ENCODE assay signal across 17 cellular contexts in genomic region chr21:31203371-31204054, GRCh38.
A peak's percentile ranks its signal among the peaks of the same experiment; 100 is the strongest.
DNase-seq lines count a peak whose midpoint lies in the region; ATAC-seq and TF ChIP-seq lines count a peak whose summit lies in the region.
"Had no signal": no experiment of that assay in that cellular context is flagged by ENCODE, and none has a peak within 500 bp of the region (broad histone marks: within the 10 kb centered on the region; RNA-seq: fewer than 3 reads in every experiment).

No MANE protein-coding gene starts in this region.

- in situ Hi-C loops in GM23248 (cut with MboI): no loop called here

- peak; percentile 70 for DNase-seq in GM23248
- DNase-seq in RPMI7951 (ENCODE audit: low read depth): peak; percentile 37
- DNase-seq in epithelial cell of esophagus (ENCODE audit: low read depth): peak; percentile 23
- DNase-seq in trophoblast cell: no peak
- DNase-seq in HuH-7 (ENCODE audit: low spot score): no peak
- no peak for DNase-seq in NCI-H82 treated with DMSO at 0.1 percent for 48 hours (lab: John Stamatoyannopoulos, UW; ENCODE audit: unreplicated experiment)
- no peak for DNase-seq in NCI-H82 (lab: John Stamatoyannopoulos, UW)
- DNase-seq: amniotic stem cell; BE2C; DMS 273 treated with DMSO at 0.1 percent for 48 hours; head of caudate nucleus; NCI-H187; psoas muscle; SIG-M5; stimulated activated naive CD4-positive, alpha-beta T cell; transverse colon had no signal

- no peak overlapping the region for H4K8ac ChIP-seq in trophoblast cell (ENCODE audit: low read depth, low read length)

- H2BK120ac ChIP-seq in trophoblast cell (ENCODE audit: insufficient read depth, low read length, poor library complexity): no peak overlapping the region

- no peaks in the 10 kb centered on the region for H3K79me2 ChIP-seq in GM23248 (ENCODE audit: insufficient read depth)
- H3K79me2 ChIP-seq in trophoblast cell (ENCODE audit: control insufficient read depth, insufficient read depth, low read length, poor library complexity): no peaks in the 10 kb centered on the region

- peaks cover 2% of the 10 kb centered on the region for H3K79me1 ChIP-seq in trophoblast cell (ENCODE audit: low read length)

- H3K18ac ChIP-seq in trophoblast cell (ENCODE audit: low read length): no peak overlapping the region

- peak overlapping the region; percentile 43 for H3K4me2 ChIP-seq in GM23248 (ENCODE audit: unreplicated experiment)
- H3K4me2 ChIP-seq in trophoblast cell (ENCODE audit: low read length): no peak overlapping the region

- H3K4me3 ChIP-seq in GM23248 (no peak overlapping the region), epithelial cell of esophagus (ENCODE audit: low read length) (no peak overlapping the region), trophoblast cell (ENCODE audit: low read depth, low read length) (no peak overlapping the region)
- H3K4me3 ChIP-seq: psoas muscle, transverse colon had no signal

- H3K9me3 ChIP-seq in GM23248 (ENCODE audit: low read depth) (no peaks in the 10 kb centered on the region), trophoblast cell (ENCODE audit: insufficient read depth, low read depth, low read length) (no peaks in the 10 kb centered on the region)
- H3K9me3 ChIP-seq: BE2C, psoas muscle, transverse colon had no signal

- H4K91ac ChIP-seq in trophoblast cell (ENCODE audit: low read depth, low read length): no peak overlapping the region

- H3K27me3 ChIP-seq in GM23248 (replicated peaks; ENCODE audit: insufficient read depth) (no peaks in the 10 kb centered on the region), trophoblast cell (ENCODE audit: insufficient read depth, low read length) (no peaks in the 10 kb centered on the region)
- H3K27me3 ChIP-seq: BE2C, transverse colon had no signal

- no peak for TF ChIP-seq CTCF in epithelial cell of esophagus (IDR thresholded peaks at IDR 0.05; ENCODE audit: insufficient read depth, low read depth, low read length, missing control alignments)

- H3K4ac ChIP-seq in trophoblast cell (ENCODE audit: low read depth, low read length): no peak overlapping the region

- no peaks in the 10 kb centered on the region for H4K20me1 ChIP-seq in GM23248 (ENCODE audit: insufficient read depth)

- H3K14ac ChIP-seq in trophoblast cell (ENCODE audit: low read length): no peak overlapping the region

- H3K23ac ChIP-seq in trophoblast cell (ENCODE audit: low read length): no peak overlapping the region

- WGBS in GM23248 (ENCODE audit: low coverage in 1 of 2, low lambda C conversion rate in 2 of 2, missing lambda C conversion rate in 2 of 2), 2 experiments: 69 to 73% methylated on average over 7 of the region's 7 CpGs
- WGBS in trophoblast cell (ENCODE audit: extremely low coverage, insufficient coverage, insufficient read length): no CpG with 5 or more reads among the region's 7 CpGs

- no peak overlapping the region for H2AK5ac ChIP-seq in trophoblast cell (ENCODE audit: low read length)

- peaks cover 33% of the 10 kb centered on the region for H3F3A ChIP-seq in GM23248 (ENCODE audit: insufficient read depth)

- H3K9ac ChIP-seq in GM23248 (no peak overlapping the region), trophoblast cell (ENCODE audit: low read length) (no peak overlapping the region)

- H3K4me1 ChIP-seq in GM23248 (ENCODE audit: insufficient read depth) (peaks cover 37% of the 10 kb centered on the region), trophoblast cell (ENCODE audit: control insufficient read depth in 1 of 2, insufficient read depth in 2 of 2, low read length in 2 of 2) (peaks cover 4 to 6% of the 10 kb centered on the region in 2 experiments)
- H3K4me1 ChIP-seq: psoas muscle, transverse colon had no signal

- H3K36me3 ChIP-seq in GM23248 (ENCODE audit: low read depth) (no peaks in the 10 kb centered on the region), trophoblast cell (ENCODE audit: control insufficient read depth in 1 of 2, insufficient read depth in 2 of 2, low read length in 2 of 2) (no peaks in the 10 kb centered on the region)
- H3K36me3 ChIP-seq: BE2C, transverse colon had no signal

- H2AFZ ChIP-seq in GM23248 (no peak overlapping the region), trophoblast cell (ENCODE audit: insufficient read depth, low read length, poor library complexity) (no peak overlapping the region)

- H3K27ac ChIP-seq in GM23248: peak overlapping the region; percentile 29
- H3K27ac ChIP-seq in trophoblast cell (ENCODE audit: low read depth, low read length): peak overlapping the region; percentile 75
- H3K27ac ChIP-seq: psoas muscle, transverse colon had no signal

- ATAC-seq in GM18517 (IDR thresholded peaks at IDR 0.05; ENCODE audit: unreplicated experiment): no peak
- ATAC-seq: psoas muscle had no signal

- H3K9me2 ChIP-seq in GM23248 (ENCODE audit: insufficient read depth): no peaks in the 10 kb centered on the region

- no peak overlapping the region for H4K12ac ChIP-seq in trophoblast cell (ENCODE audit: low read depth, low read length)

- H2BK5ac ChIP-seq in trophoblast cell (ENCODE audit: low read depth, low read length, poor library complexity): peak overlapping the region; percentile 40

- no peak overlapping the region for H2BK12ac ChIP-seq in trophoblast cell (ENCODE audit: low read length)

Comparison
In these comparisons a context has a peak if more than half of its experiments do, and no peak if none do; other contexts are left out.
1. DNase-seq: peak in GM23248 (single experiment), RPMI7951 (single experiment) and epithelial cell of esophagus (single experiment); none in trophoblast cell (0 of 2), HuH-7 (single experiment), NCI-H82 treated with DMSO at 0.1 percent for 48 hours (single experiment) and NCI-H82 (single experiment).